In genomic region chr19:1362385-1363257, GRCh38 we compare ENCODE assay signal across 14 cellular contexts. TPM values are rescaled to one million over a fixed set of nuclear protein-coding genes. Genes with fewer than 3 reads are reported as not detected.
DNase-seq lines count a peak whose midpoint lies in the region; ATAC-seq and TF ChIP-seq lines count a peak whose summit lies in the region.
"Had no signal": no experiment of that assay in that cellular context is flagged by ENCODE, and none has a peak within 500 bp of the region (broad histone marks: within the 10 kb centered on the region; RNA-seq: fewer than 3 reads in every experiment).

No MANE protein-coding gene starts in this region.

- H3K36me3 ChIP-seq in mesenchymal stem cell (ENCODE audit: control insufficient read depth in 1 of 2, insufficient read depth in 2 of 2, low read depth in 1 of 2, low read length in 2 of 2) (peaks cover 61 to 83% of the 10 kb centered on the region in 2 experiments), vagina (peaks cover 0 to 52% of the 10 kb centered on the region in 2 donors)

- H3K4me1 Mint-ChIP-seq in stimulated activated naive CD8-positive, alpha-beta T cell treated with anti-CD3 and anti-CD28 coated beads, Interleukin-15, Interleukin-2, amounts not matched to agents 100 ng/mL and 50 ng/mL, for 24 hours (ENCODE audit: low read depth), result peaks cover 34% of the 10 kb centered on the region
- peaks cover 11% of the 10 kb centered on the region for H3K4me1 Mint-ChIP-seq in T-helper 17 cell

- DNase-seq in stimulated activated naive CD8-positive, alpha-beta T cell treated with anti-CD3 and anti-CD28 coated beads, Interleukin-15, Interleukin-2, amounts not matched to agents 100 U/mL and 50 U/mL, for 24 hours, result no peak
- DNase-seq in T-helper 17 cell, result no peak
- DNase-seq in mesenchymal stem cell, result no peak
- DNase-seq in vagina (ENCODE audit: extremely low spot score in 2 of 2), result no peak
- no peak for DNase-seq in NCI-H345 (lab: John Stamatoyannopoulos, UW)
- DNase-seq in kidney glomerular epithelial cell (lab: John Stamatoyannopoulos, UW), result no peak
- DNase-seq: activated T-cell treated with anti-CD3 and anti-CD28 coated beads, Interleukin-2, amount 50 U/mL, for 48 hours; Karpas-422; NCI-H1694 treated with DMSO at 0.1 percent for 48 hours; SHP77 treated with DMSO at 0.1 percent for 48 hours had no signal

- peak overlapping the region; percentile 64 for H3K4me3 Mint-ChIP-seq in stimulated activated naive CD8-positive, alpha-beta T cell treated with anti-CD3 and anti-CD28 coated beads, Interleukin-15, Interleukin-2, amounts not matched to agents 100 ng/mL and 50 ng/mL, for 24 hours
- H3K4me3 Mint-ChIP-seq in T-helper 17 cell, result peak overlapping the region; percentile 43
- H3K4me3 Mint-ChIP-seq: WTC11 had no signal

- TF ChIP-seq POLR2A in vagina (IDR thresholded peaks at IDR 0.05), result no peak

- H3K9me3 ChIP-seq in T-helper 17 cell (ENCODE audit: control insufficient read depth, low read length, poor library complexity, severe bottlenecking) (no peaks in the 10 kb centered on the region), mesenchymal stem cell (ENCODE audit: control insufficient read depth, low read length) (no peaks in the 10 kb centered on the region), vagina (no peaks in the 10 kb centered on the region)

- H3K4ac ChIP-seq in mesenchymal stem cell (ENCODE audit: low read depth in 1 of 2, low read length in 2 of 2), result no peak overlapping the region

- no peak overlapping the region for H4K8ac ChIP-seq in mesenchymal stem cell (ENCODE audit: low read length)

- H3K27ac ChIP-seq in mesenchymal stem cell (ENCODE audit: low read length, poor library complexity, severe bottlenecking) (peak overlapping the region; percentile 37), vagina (peak overlapping the region; percentile 74)

- H3K4me3 ChIP-seq in mesenchymal stem cell (ENCODE audit: insufficient read depth in 1 of 2, low read depth in 1 of 2, low read length in 2 of 2) (no peak overlapping the region), vagina (no peak overlapping the region)

- H3K79me1 ChIP-seq in mesenchymal stem cell (replicated peaks; ENCODE audit: low read length, poor library complexity, severe bottlenecking), result peaks cover 30% of the 10 kb centered on the region

- H3K27me3 ChIP-seq in mesenchymal stem cell (ENCODE audit: control insufficient read depth in 1 of 2, insufficient read depth in 1 of 2, low read length in 2 of 2) (no peaks in the 10 kb centered on the region), vagina (no peaks in the 10 kb centered on the region)

- H3K27ac Mint-ChIP-seq in stimulated activated naive CD8-positive, alpha-beta T cell treated with anti-CD3 and anti-CD28 coated beads, Interleukin-15, Interleukin-2, amounts not matched to agents 100 ng/mL and 50 ng/mL, for 24 hours, result peak overlapping the region; percentile 55
- H3K27ac Mint-ChIP-seq in T-helper 17 cell, result no peak overlapping the region
- H3K27ac Mint-ChIP-seq: WTC11 had no signal

- 97% methylated on average over 41 of the region's 43 CpGs for WGBS in mesenchymal stem cell

- no peaks in the 10 kb centered on the region for H3K9me3 Mint-ChIP-seq in stimulated activated naive CD8-positive, alpha-beta T cell treated with anti-CD3 and anti-CD28 coated beads, Interleukin-15, Interleukin-2, amounts not matched to agents 100 ng/mL and 50 ng/mL, for 24 hours
- H3K9me3 Mint-ChIP-seq: CD14-positive monocyte, WTC11 had no signal

- intact Hi-C loops in vagina (cut with DNase I), result no loop called here

- H4K91ac ChIP-seq in mesenchymal stem cell (ENCODE audit: low read length), result no peak overlapping the region

- no peak overlapping the region for H3K9ac ChIP-seq in mesenchymal stem cell (ENCODE audit: low read length)

- H3K27me3 Mint-ChIP-seq in stimulated activated naive CD8-positive, alpha-beta T cell treated with anti-CD3 and anti-CD28 coated beads, Interleukin-15, Interleukin-2, amounts not matched to agents 100 ng/mL and 50 ng/mL, for 24 hours, result no peaks in the 10 kb centered on the region
- H3K27me3 Mint-ChIP-seq in T-helper 17 cell, result no peaks in the 10 kb centered on the region

- H3K4me1 ChIP-seq in mesenchymal stem cell (ENCODE audit: control insufficient read depth, insufficient read depth, low read depth, low read length), result peaks cover 24% of the 10 kb centered on the region
- H3K4me1 ChIP-seq in vagina, result peaks cover 25% of the 10 kb centered on the region

- no peak overlapping the region for H3K18ac ChIP-seq in mesenchymal stem cell (ENCODE audit: low read depth in 1 of 2, low read length in 2 of 2)

- no peak overlapping the region for H2AFZ ChIP-seq in mesenchymal stem cell (ENCODE audit: low read depth, low read length)

- peak overlapping the region; percentile 80 for H2AK5ac ChIP-seq in mesenchymal stem cell (ENCODE audit: low read length, severe bottlenecking)

- H2BK15ac ChIP-seq in mesenchymal stem cell (ENCODE audit: low read depth, poor library complexity, severe bottlenecking), result no peak overlapping the region

- no peak for TF ChIP-seq CTCF in vagina (IDR thresholded peaks at IDR 0.05)

- no peak overlapping the region for H2BK5ac ChIP-seq in mesenchymal stem cell (ENCODE audit: low read depth, low read length, poor library complexity, severe bottlenecking)

- H2BK12ac ChIP-seq in mesenchymal stem cell (ENCODE audit: low read length in 2 of 2), result no peak overlapping the region

- H3K4me2 ChIP-seq in mesenchymal stem cell (ENCODE audit: low read length, poor library complexity, severe bottlenecking), result no peak overlapping the region

- no peak overlapping the region for H3K23ac ChIP-seq in mesenchymal stem cell (ENCODE audit: low read length in 2 of 2)

- H3K36me3 Mint-ChIP-seq in stimulated activated naive CD8-positive, alpha-beta T cell treated with anti-CD3 and anti-CD28 coated beads, Interleukin-15, Interleukin-2, amounts not matched to agents 100 ng/mL and 50 ng/mL, for 24 hours (ENCODE audit: low read depth), result peaks cover 64% of the 10 kb centered on the region
- no peaks in the 10 kb centered on the region for H3K36me3 Mint-ChIP-seq in T-helper 17 cell (ENCODE audit: low read depth)

- no peak overlapping the region for H2BK120ac ChIP-seq in mesenchymal stem cell (ENCODE audit: low read depth, low read length)

- no peak for ATAC-seq in stimulated activated naive CD8-positive, alpha-beta T cell treated with anti-CD3 and anti-CD28 coated beads, Interleukin-15, Interleukin-2, amounts not matched to agents 100 U/mL and 50 U/mL, for 24 hours
- ATAC-seq in T-helper 17 cell (no peak), HG03354 (IDR thresholded peaks at IDR 0.05; ENCODE audit: poor library complexity, severe bottlenecking, unreplicated experiment) (no peak)
- ATAC-seq: WTC11 had no signal

- no peak overlapping the region for H3K14ac ChIP-seq in mesenchymal stem cell (ENCODE audit: low read length in 2 of 2)

RNA-seq across cellular contexts. Expression of gene NDUFS7, which starts 21.1 kb away (rescaled TPM):
- 10 to 100 TPM; 50.9 to 54.7 TPM for total RNA-seq in T-helper 17 cell
- 54.3 TPM for polyA plus RNA-seq in mesenchymal stem cell (2013, experiment 1 of 2)
- 52.4 TPM for polyA plus RNA-seq in mesenchymal stem cell (2013, experiment 2 of 2)
- 141 TPM for total RNA-seq in vagina

RNA-seq across cellular contexts. Expression of gene GAMT, which starts 38.7 kb away (rescaled TPM):
- total RNA-seq in T-helper 17 cell (1 to 10 TPM; 9.0 to 9.9 TPM), vagina (29.0 TPM)
- polyA plus RNA-seq in mesenchymal stem cell (2013, experiment 1 of 2), result 33.5 TPM
- 34.5 TPM for polyA plus RNA-seq in mesenchymal stem cell (2013, experiment 2 of 2)

RNA-seq across cellular contexts. Expression of gene DAZAP1, which starts 44.8 kb away (rescaled TPM):
- total RNA-seq in T-helper 17 cell (100 to 1,000 TPM; 148 to 163 TPM), vagina (29.7 TPM)
- 65.2 TPM for polyA plus RNA-seq in mesenchymal stem cell (2013, experiment 1 of 2)
- 66.2 TPM for polyA plus RNA-seq in mesenchymal stem cell (2013, experiment 2 of 2)
